8 cellular contexts compared by ENCODE assay signal in genomic region chr10:27100800-27101347, GRCh38. TPM values are rescaled to one million over a fixed set of nuclear protein-coding genes. Genes with fewer than 3 reads are reported as not detected.
DNase-seq lines count a peak whose midpoint lies in the region; ATAC-seq and TF ChIP-seq lines count a peak whose summit lies in the region.

No MANE protein-coding gene starts in this region.

- H3K36me3 Mint-ChIP-seq in memory B cell = no peaks in the 10 kb centered on the region

- H3K4me1 ChIP-seq in Peyer's patch (peaks cover 0 to 14% (median 0%) of the 10 kb centered on the region in 4 donors), testis (peaks cover 7% of the 10 kb centered on the region)

- no peaks in the 10 kb centered on the region for H3K27me3 Mint-ChIP-seq in memory B cell

- H3K27ac Mint-ChIP-seq in memory B cell = peak overlapping the region; percentile 96

- peak overlapping the region; percentile 90 for H3K4me3 Mint-ChIP-seq in memory B cell

- no peaks in the 10 kb centered on the region for H3K27me3 ChIP-seq in Peyer's patch
- H3K27me3 ChIP-seq in testis = no peaks in the 10 kb centered on the region

- TF ChIP-seq POLR2A in Peyer's patch (IDR thresholded peaks at IDR 0.05) = no peak
- no peak for TF ChIP-seq POLR2A in testis (IDR thresholded peaks at IDR 0.05)

- H3K4me1 Mint-ChIP-seq in memory B cell = peaks cover 12% of the 10 kb centered on the region

- no peaks in the 10 kb centered on the region for H3K9me3 Mint-ChIP-seq in memory B cell

- intact Hi-C loops in testis (cut with DNase I; ENCODE audit: low total_unique reads) = no loop called here

- H3K36me3 ChIP-seq in Peyer's patch (no peaks in the 10 kb centered on the region), testis (ENCODE audit: low read depth, missing control alignments) (no peaks in the 10 kb centered on the region)

- no peak for TF ChIP-seq CTCF in Peyer's patch (IDR thresholded peaks at IDR 0.05)
- no peak for TF ChIP-seq CTCF in testis (IDR thresholded peaks at IDR 0.05)

- WGBS in testis, 2 donors = 19 to 31% methylated on average over 14 of the region's 14 CpGs

- H3K27ac ChIP-seq in Peyer's patch (peak overlapping the region; percentile 81 to 90 (median 86)), testis (peak overlapping the region; percentile 82 to 84)

- peak; percentile 47 for DNase-seq in NCI-H1092 treated with DMSO at 0.1 percent for 48 hours (lab: John Stamatoyannopoulos, UW)
- no peak for DNase-seq in NCI-H1092 (lab: John Stamatoyannopoulos, UW)
- DNase-seq in Peyer's patch = no peak
- DNase-seq in central memory CD4-positive, alpha-beta T cell = peak; percentile 39
- no peak for DNase-seq in memory B cell (ENCODE audit: low spot score in 2 of 2)
- no peak for DNase-seq in testis
- no peak for DNase-seq in NOMO-1 treated with dmso at 0.1 percent for 144 hours (lab: John Stamatoyannopoulos, UW; ENCODE audit: unreplicated experiment)
- no peak for DNase-seq in kidney tubule cell (ENCODE audit: low spot score)

- peak overlapping the region; percentile 64 to 81 (median 66) for H3K4me3 ChIP-seq in Peyer's patch
- H3K4me3 ChIP-seq in testis = peak overlapping the region; percentile 81 to 82

- H3K9me3 ChIP-seq in Peyer's patch (no peaks in the 10 kb centered on the region), testis (no peaks in the 10 kb centered on the region)

- peak; percentile 1 for ATAC-seq in memory B cell (ENCODE audit: low read depth)

RNA-seq across cellular contexts. Expression of gene ANKRD26, which starts 0.6 kb away (rescaled TPM):
- total RNA-seq in Peyer's patch (10 to 100 TPM; 12.2 to 40.4 (median 12.7) TPM), testis (10 to 100 TPM; 13.8 to 17.6 TPM)
- 1.1 TPM for polyA plus RNA-seq in testis (ENCODE audit: insufficient read depth, low read depth, low replicate concordance)

RNA-seq across cellular contexts. Expression of gene YME1L1, which starts 53.3 kb away (rescaled TPM):
- total RNA-seq in Peyer's patch = 10 to 100 TPM; 43.1 to 86.6 (median 55.7) TPM
- total RNA-seq in testis = 100 to 1,000 TPM in 1 of 2 donors, 10 to 100 TPM in 1; 91.7 to 103 TPM
- polyA plus RNA-seq in testis (ENCODE audit: insufficient read depth, low read depth, low replicate concordance) = 93.3 TPM

RNA-seq across cellular contexts. Expression of gene MASTL, which starts 54.3 kb away (rescaled TPM):
- total RNA-seq in Peyer's patch = 10 to 100 TPM in 3 of 4 donors, 1 to 10 TPM in 1; 9.8 to 14.4 (median 11.0) TPM
- 10 to 100 TPM; 16.0 to 16.1 TPM for total RNA-seq in testis
- 10.0 TPM for polyA plus RNA-seq in testis (ENCODE audit: insufficient read depth, low read depth, low replicate concordance)

Comparison
In these comparisons a context has a peak if more than half of its experiments do, and no peak if none do; other contexts are left out.
1. DNase-seq: peak in NCI-H1092 treated with DMSO at 0.1 percent for 48 hours (single experiment) and central memory CD4-positive, alpha-beta T cell (single experiment); none in NCI-H1092 (single experiment), Peyer's patch (0 of 3), memory B cell (0 of 2), testis (single experiment), NOMO-1 treated with dmso at 0.1 percent for 144 hours (single experiment) and kidney tubule cell (single experiment).